22 cellular contexts compared by ENCODE assay signal in genomic region chr1:245657371-245657770, GRCh38.
"Had no signal": no experiment of that assay in that cellular context is flagged by ENCODE, and none has a peak within 500 bp of the region (broad histone marks: within the 10 kb centered on the region; RNA-seq: fewer than 3 reads in every experiment).

No MANE protein-coding gene starts in this region.

- H3K4me3 Mint-ChIP-seq: activated CD8-positive, alpha-beta T cell treated with anti-CD3 and anti-CD28 coated beads for 36 hours; activated naive CD8-positive, alpha-beta T cell; activated T-cell treated with anti-CD3 and anti-CD28 coated beads, Interleukin-2, amount 50 U/mL, for 72 hours; naive thymus-derived CD8-positive, alpha-beta T cell; stimulated activated effector memory CD8-positive, alpha-beta T cell treated with anti-CD3 and anti-CD28 coated beads, Interleukin-12 subunit alpha, Interleukin-12 subunit beta, amount 100 ng/mL, for 72 hours; stimulated activated naive CD8-positive, alpha-beta T cell treated with anti-CD3 and anti-CD28 coated beads, Interleukin-15, Interleukin-2, amounts not matched to agents 100 ng/mL and 50 ng/mL, for 24 hours had no signal

- H3K9me3 ChIP-seq: gastrocnemius medialis, lower lobe of right lung, thoracic aorta had no signal

- H3K4me3 ChIP-seq: gastrocnemius medialis, lower lobe of right lung, thoracic aorta had no signal

- H3K27ac Mint-ChIP-seq: activated CD8-positive, alpha-beta T cell treated with anti-CD3 and anti-CD28 coated beads for 36 hours; activated naive CD8-positive, alpha-beta T cell; activated T-cell treated with anti-CD3 and anti-CD28 coated beads, Interleukin-2, amount 50 U/mL, for 72 hours; naive thymus-derived CD8-positive, alpha-beta T cell; stimulated activated effector memory CD8-positive, alpha-beta T cell treated with anti-CD3 and anti-CD28 coated beads, Interleukin-12 subunit alpha, Interleukin-12 subunit beta, amount 100 ng/mL, for 72 hours; stimulated activated naive CD8-positive, alpha-beta T cell treated with anti-CD3 and anti-CD28 coated beads, Interleukin-15, Interleukin-2, amounts not matched to agents 100 ng/mL and 50 ng/mL, for 24 hours had no signal

- H3K27me3 Mint-ChIP-seq: activated CD8-positive, alpha-beta T cell treated with anti-CD3 and anti-CD28 coated beads for 36 hours; activated naive CD8-positive, alpha-beta T cell; naive thymus-derived CD8-positive, alpha-beta T cell; stimulated activated naive CD8-positive, alpha-beta T cell treated with anti-CD3 and anti-CD28 coated beads, Interleukin-15, Interleukin-2, amounts not matched to agents 100 ng/mL and 50 ng/mL, for 24 hours had no signal

- H3K36me3 Mint-ChIP-seq: activated naive CD8-positive, alpha-beta T cell; naive thymus-derived CD8-positive, alpha-beta T cell; stimulated activated effector memory CD8-positive, alpha-beta T cell treated with anti-CD3 and anti-CD28 coated beads, Interleukin-12 subunit alpha, Interleukin-12 subunit beta, amount 100 ng/mL, for 72 hours had no signal

- H3K4me1 Mint-ChIP-seq: naive thymus-derived CD8-positive, alpha-beta T cell; stimulated activated effector memory CD8-positive, alpha-beta T cell treated with anti-CD3 and anti-CD28 coated beads, Interleukin-12 subunit alpha, Interleukin-12 subunit beta, amount 100 ng/mL, for 72 hours had no signal

- H3K36me3 ChIP-seq: gastrocnemius medialis, lower lobe of right lung, thoracic aorta had no signal

- DNase-seq: activated CD4-positive, alpha-beta T cell treated with anti-CD3 and anti-CD28 coated beads, Interleukin-2, amount 50 U/mL, for 1 hour; activated CD4-positive, CD25-positive, alpha-beta regulatory T cell treated with anti-CD3 and anti-CD28 coated beads, Interleukin-2, amount 50 U/mL, for 72 hours; activated CD8-positive, alpha-beta T cell treated with anti-CD3 and anti-CD28 coated beads for 36 hours; activated naive CD4-positive, alpha-beta T cell treated with Interleukin-2 at 50 U/mL for 16 hours; activated T-cell treated with anti-CD3 and anti-CD28 coated beads, Interleukin-2, amount 50 U/mL, for 72 hours; anterior cingulate cortex; dermis blood vessel endothelial cell; effector CD4-positive, alpha-beta T cell; erythroblast; gastrocnemius medialis; glutamatergic neuron; lower lobe of right lung; mesenchymal stem cell; naive thymus-derived CD8-positive, alpha-beta T cell; posterior cingulate gyrus; right cardiac atrium; stimulated activated CD4-positive, alpha-beta T cell treated with anti-CD3 and anti-CD28 coated beads, Interleukin-4, amount 100 ng/mL, for 24 hours; trophoblast cell had no signal

- H3K27me3 ChIP-seq: gastrocnemius medialis had no signal

- H3K9me3 Mint-ChIP-seq: activated CD8-positive, alpha-beta T cell treated with anti-CD3 and anti-CD28 coated beads for 36 hours; stimulated activated naive CD8-positive, alpha-beta T cell treated with anti-CD3 and anti-CD28 coated beads, Interleukin-15, Interleukin-2, amounts not matched to agents 100 ng/mL and 50 ng/mL, for 24 hours had no signal

- H3K4me1 ChIP-seq: gastrocnemius medialis, lower lobe of right lung had no signal
